Comparison of ENCODE assay signal across 2 cellular contexts in the genomic region with DNA sequence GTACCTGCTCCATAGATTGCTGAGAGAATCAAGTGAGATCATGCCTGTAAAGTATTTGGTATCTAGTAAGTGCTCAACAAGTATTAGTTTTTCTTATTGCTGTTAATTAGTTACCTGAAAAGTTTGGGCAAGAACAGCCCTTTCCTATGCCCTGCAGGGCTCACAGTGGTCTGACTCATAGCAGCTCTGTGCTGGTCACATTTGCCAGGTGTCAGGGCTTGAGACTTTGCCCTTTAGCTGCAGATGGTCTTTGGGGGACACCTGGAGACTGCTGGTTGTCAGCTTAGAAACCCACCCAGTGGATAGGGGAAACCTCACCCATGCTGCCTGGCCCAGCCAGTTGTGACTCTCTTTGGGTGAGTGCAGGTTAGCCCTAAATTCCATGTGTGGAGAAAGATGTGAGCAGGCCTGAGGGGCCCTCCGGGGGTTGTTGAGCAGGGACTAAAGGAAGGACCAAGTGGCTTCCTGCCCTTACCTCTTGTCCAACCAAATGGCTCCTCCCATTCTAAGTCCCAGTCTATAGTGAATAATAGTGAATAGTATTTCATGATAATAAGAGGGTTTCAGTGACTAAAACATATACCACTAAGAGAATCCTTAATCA.
TF ChIP-seq lines count a peak whose summit lies in the region.

No MANE protein-coding gene starts in this region.

TF ChIP-seq in A549, 52 proteins besides CTCF, POLR2A, EP300 and RAD21:
- TF ChIP-seq REST (IDR thresholded peaks at IDR 0.05) (no peak), NFE2L2 (conservative IDR thresholded peaks at IDR 0.05; ENCODE audit: low read length) (no peak), KDM1A (IDR thresholded peaks at IDR 0.05; ENCODE audit: low read depth) (no peak), CBX2 (IDR thresholded peaks at IDR 0.05; ENCODE audit: borderline replicate concordance, low read depth) (no peak)
- TF ChIP-seq, protein P1, sequence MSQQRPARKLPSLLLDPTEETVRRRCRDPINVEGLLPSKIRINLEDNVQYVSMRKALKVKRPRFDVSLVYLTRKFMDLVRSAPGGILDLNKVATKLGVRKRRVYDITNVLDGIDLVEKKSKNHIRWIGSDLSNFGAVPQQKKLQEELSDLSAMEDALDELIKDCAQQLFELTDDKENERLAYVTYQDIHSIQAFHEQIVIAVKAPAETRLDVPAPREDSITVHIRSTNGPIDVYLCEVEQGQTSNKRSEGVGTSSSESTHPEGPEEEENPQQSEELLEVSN (IDR thresholded peaks at IDR 0.05; ENCODE audit: borderline replicate concordance, low read depth) = no peak

TF ChIP-seq in IMR-90, 13 proteins besides CTCF, POLR2A, EP300 and RAD21:
- TF ChIP-seq MAZ (IDR thresholded peaks at IDR 0.05; ENCODE audit: borderline replicate concordance, low read depth, low read length) (no peak), BHLHE40 (IDR thresholded peaks at IDR 0.05; ENCODE audit: low read depth, low read length) (no peak), NFE2L2 (IDR thresholded peaks at IDR 0.05; ENCODE audit: low read depth, low read length) (no peak), FOS (IDR thresholded peaks at IDR 0.05; ENCODE audit: low read depth, low read length) (no peak), SMC3 (IDR thresholded peaks at IDR 0.05; ENCODE audit: low read depth, low read length) (no peak), ELK1 (IDR thresholded peaks at IDR 0.05; ENCODE audit: borderline replicate concordance, low read depth, low read length) (no peak), RCOR1 (IDR thresholded peaks at IDR 0.05; ENCODE audit: insufficient replicate concordance, low read length) (no peak), USF2 (IDR thresholded peaks at IDR 0.05; ENCODE audit: low read depth, low read length) (no peak), MXI1 (IDR thresholded peaks at IDR 0.05; ENCODE audit: borderline replicate concordance, low read depth, low read length) (no peak), RFX5 (IDR thresholded peaks at IDR 0.05; ENCODE audit: low read depth, low read length) (no peak)
TF ChIP-seq in IMR-90: peak in this region for 0.
